Comparison of ENCODE assay signal across 15 cellular contexts in genomic region chr5:87127426-87127825, GRCh38.
DNase-seq lines count a peak whose midpoint lies in the region; ATAC-seq and TF ChIP-seq lines count a peak whose summit lies in the region.
"Had no signal": no experiment of that assay in that cellular context is flagged by ENCODE, and none has a peak within 500 bp of the region (broad histone marks: within the 10 kb centered on the region; RNA-seq: fewer than 3 reads in every experiment).

No MANE protein-coding gene starts in this region.

- TF ChIP-seq POLR2A in Peyer's patch (IDR thresholded peaks at IDR 0.05) = no peak

- peak; percentile 92 to 95 for ATAC-seq in activated CD4-positive, CD25-positive, alpha-beta regulatory T cell treated with anti-CD3 and anti-CD28 coated beads, Interleukin-2, amount 50 U/mL, for 24 hours
- no peak for ATAC-seq in GM18519 (IDR thresholded peaks at IDR 0.05; ENCODE audit: low FRiP score, unreplicated experiment)

- H3K4me3 ChIP-seq in astrocyte of the spinal cord (ENCODE audit: low read depth, low read length) (no peak overlapping the region), osteoblast (ENCODE audit: insufficient read depth, low read length) (no peak overlapping the region), Peyer's patch (no peak overlapping the region)
- H3K4me3 ChIP-seq: heart left ventricle had no signal

- no peaks in the 10 kb centered on the region for H4K20me1 ChIP-seq in osteoblast (ENCODE audit: insufficient read depth, low read length)

- peaks cover 52% of the 10 kb centered on the region for H3K4me1 ChIP-seq in osteoblast (ENCODE audit: insufficient read depth, low read length)
- no peaks in the 10 kb centered on the region for H3K4me1 ChIP-seq in Peyer's patch

- TF ChIP-seq CTCF in astrocyte of the spinal cord (IDR thresholded peaks at IDR 0.05; ENCODE audit: low read depth, low read length) (no peak), osteoblast (IDR thresholded peaks at IDR 0.05; ENCODE audit: extremely low read depth, low read depth, low read length) (no peak), Peyer's patch (IDR thresholded peaks at IDR 0.05) (no peak)

- in situ Hi-C loops in astrocyte of the spinal cord (cut with HindIII; ENCODE audit: low sequenced_read_pairs) = no loop called here

- peak overlapping the region; percentile 38 for H3K4me2 ChIP-seq in osteoblast (ENCODE audit: insufficient read depth, low read length)

- H3K79me2 ChIP-seq in osteoblast (ENCODE audit: insufficient read depth, low read length) = no peaks in the 10 kb centered on the region

- no peaks in the 10 kb centered on the region for H3K27me3 ChIP-seq in osteoblast (ENCODE audit: insufficient read depth, low read length)
- H3K27me3 ChIP-seq in Peyer's patch = no peaks in the 10 kb centered on the region
- H3K27me3 ChIP-seq: heart left ventricle had no signal

- no peak overlapping the region for H2AFZ ChIP-seq in osteoblast (ENCODE audit: low read length)

- peak overlapping the region; percentile 74 for H3K27ac ChIP-seq in osteoblast (ENCODE audit: low read depth, low read length)
- H3K27ac ChIP-seq in Peyer's patch = no peak overlapping the region
- H3K27ac ChIP-seq: heart left ventricle had no signal

- no peak for DNase-seq in activated CD4-positive, CD25-positive, alpha-beta regulatory T cell treated with anti-CD3 and anti-CD28 coated beads, Interleukin-2, amount 50 U/mL, for 72 hours
- DNase-seq in LHCN-M2 (ENCODE audit: low read depth) (peak; percentile 83), astrocyte of the spinal cord (ENCODE audit: low read depth, low spot score) (peak; percentile 79), osteoblast (ENCODE audit: insufficient read length, low spot score, missing footprints) (peak; percentile 68), NCI-H2227 treated with DMSO at 0.1 percent for 48 hours (lab: John Stamatoyannopoulos, UW) (no peak), Peyer's patch (no peak)
- DNase-seq: 8988T; activated CD8-positive, alpha-beta memory T cell treated with anti-CD3 and anti-CD28 coated beads, Interleukin-2, amount 50 U/mL, for 48 hours; cortex of kidney; H7; heart left ventricle; MM.1S; NCI-H774 had no signal

- H3K36me3 ChIP-seq in osteoblast (ENCODE audit: insufficient read depth, low read length) (no peaks in the 10 kb centered on the region), Peyer's patch (no peaks in the 10 kb centered on the region)
- H3K36me3 ChIP-seq: heart left ventricle had no signal

- no peaks in the 10 kb centered on the region for H3K9me3 ChIP-seq in osteoblast (ENCODE audit: low read depth, low read length)
- no peaks in the 10 kb centered on the region for H3K9me3 ChIP-seq in Peyer's patch
- H3K9me3 ChIP-seq: heart left ventricle had no signal

Comparison
In these comparisons a context has a peak if more than half of its experiments do, and no peak if none do; other contexts are left out.
1. DNase-seq: peak in LHCN-M2 (single experiment), astrocyte of the spinal cord (single experiment) and osteoblast (single experiment); none in activated CD4-positive, CD25-positive, alpha-beta regulatory T cell treated with anti-CD3 and anti-CD28 coated beads, Interleukin-2, amount 50 U/mL, for 72 hours (single experiment), NCI-H2227 treated with DMSO at 0.1 percent for 48 hours (single experiment) and Peyer's patch (0 of 3).